In the genomic region with DNA sequence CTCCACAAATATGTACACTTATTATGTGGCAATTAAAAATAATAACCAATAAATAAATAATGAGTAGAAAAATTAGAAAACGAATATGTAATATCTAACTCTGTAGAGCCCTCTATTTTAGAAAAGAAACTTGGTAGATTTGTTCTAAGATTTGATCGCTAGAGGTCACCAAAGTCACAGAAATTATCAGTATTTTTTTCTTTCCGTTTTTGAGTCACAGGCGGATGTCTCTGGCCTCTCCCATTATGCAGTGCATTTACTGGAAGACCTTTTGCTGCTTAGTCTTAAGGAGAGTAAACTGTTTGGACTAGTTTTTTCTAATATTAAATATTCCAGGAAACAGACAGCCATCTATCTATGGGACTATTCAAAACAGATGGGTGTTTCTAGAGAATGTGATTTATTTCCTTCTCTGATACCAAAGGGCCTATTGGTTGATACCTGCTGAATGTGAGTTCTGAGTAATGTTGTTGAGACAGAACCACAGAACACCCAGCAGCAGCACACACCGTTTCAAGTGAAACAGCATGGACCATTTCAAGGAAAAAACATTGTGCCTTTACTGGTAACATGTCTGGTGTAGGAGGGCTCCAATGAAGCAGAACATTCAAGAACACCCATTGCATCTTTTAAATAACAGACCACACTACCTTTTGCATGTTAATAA, we compare ENCODE assay signal across 9 cellular contexts. TPM values are rescaled to one million over a fixed set of nuclear protein-coding genes. Genes with fewer than 3 reads are reported as not detected.
A peak's percentile ranks its signal among the peaks of the same experiment; 100 is the strongest.
DNase-seq lines count a peak whose midpoint lies in the region; ATAC-seq and TF ChIP-seq lines count a peak whose summit lies in the region.
"Had no signal": no experiment of that assay in that cellular context is flagged by ENCODE, and none has a peak within 500 bp of the region (broad histone marks: within the 10 kb centered on the region; RNA-seq: fewer than 3 reads in every experiment).

No MANE protein-coding gene starts in this region.

- no peaks in the 10 kb centered on the region for H3K36me3 Mint-ChIP-seq in activated naive CD4-positive, alpha-beta T cell treated with anti-CD3 and anti-CD28 coated beads for 36 hours (ENCODE audit: low read depth)
- H3K36me3 Mint-ChIP-seq in MCF 10A (ENCODE audit: insufficient read depth, unreplicated experiment) (no peaks in the 10 kb centered on the region), type B pancreatic cell (no peaks in the 10 kb centered on the region)

- DNase-seq in activated naive CD4-positive, alpha-beta T cell treated with anti-CD3 and anti-CD28 coated beads for 36 hours: peak; percentile 32
- DNase-seq in activated naive CD4-positive, alpha-beta T cell treated with anti-CD3 and anti-CD28 coated beads, Interleukin-2, amount 50 U/mL, for 16 hours: no peak
- DNase-seq in OCI-LY7 (ENCODE audit: low spot score): peak; percentile 54
- peak; percentile 66 for DNase-seq in MCF 10A (ENCODE audit: unreplicated experiment)
- peak; percentile 67 for DNase-seq in kidney glomerular epithelial cell (lab: John Stamatoyannopoulos, UW)
- no peak for DNase-seq in type B pancreatic cell (ENCODE audit: extremely low spot score, unreplicated experiment)

- peak overlapping the region; percentile 24 for H3K27ac Mint-ChIP-seq in activated naive CD4-positive, alpha-beta T cell treated with anti-CD3 and anti-CD28 coated beads for 36 hours
- H3K27ac Mint-ChIP-seq in MCF 10A (ENCODE audit: low read depth, unreplicated experiment) (no peak overlapping the region), type B pancreatic cell (no peak overlapping the region)

- H3K4me3 Mint-ChIP-seq in activated naive CD4-positive, alpha-beta T cell treated with anti-CD3 and anti-CD28 coated beads for 36 hours: no peak overlapping the region
- H3K4me3 Mint-ChIP-seq in MCF 10A (ENCODE audit: unreplicated experiment) (no peak overlapping the region), type B pancreatic cell (no peak overlapping the region)

- ATAC-seq in GM21447 (IDR thresholded peaks at IDR 0.05; ENCODE audit: unreplicated experiment): peak; percentile 81
- ATAC-seq in HG03575 (IDR thresholded peaks at IDR 0.05; ENCODE audit: extremely low read depth, insufficient number of reproducible peaks, low FRiP score, unreplicated experiment): peak; percentile 88

- no peak overlapping the region; the same call in 1 of the 2 replicates for H2AFZ ChIP-seq in OCI-LY7 (ENCODE audit: low read length)

- H3K27ac ChIP-seq in OCI-LY7 (ENCODE audit: low read depth, low read length, poor library complexity, severe bottlenecking): no peak overlapping the region

- BruUV-seq in OCI-LY7 (replicated peaks; lab: Mats Ljungman, UMichigan) (no TSS peak), MCF 10A (replicated peaks; lab: Mats Ljungman, UMichigan) (no TSS peak)

- no peaks in the 10 kb centered on the region for H3K4me1 ChIP-seq in OCI-LY7 (ENCODE audit: insufficient read depth, low read length, poor library complexity, severe bottlenecking)
- H3K4me1 ChIP-seq: HAP-1 had no signal

- POLR2A ChIA-PET in OCI-LY7 (lab: Charles Lee): no interaction called here
- POLR2A ChIA-PET in MCF 10A (lab: Yijun Ruan, JAX): interaction anchor here (1.2 kb wide), 1 partner anchor 924 kb away, joined by 5 read pairs; the partner anchor contains the start of genes ABCE1 and ANAPC10

- H3K27me3 Mint-ChIP-seq in activated naive CD4-positive, alpha-beta T cell treated with anti-CD3 and anti-CD28 coated beads for 36 hours (ENCODE audit: low read depth): peaks cover 4% of the 10 kb centered on the region
- H3K27me3 Mint-ChIP-seq in MCF 10A (ENCODE audit: insufficient read depth, unreplicated experiment) (no peaks in the 10 kb centered on the region), type B pancreatic cell (peaks cover 2% of the 10 kb centered on the region)

- H3K4me3 ChIP-seq in OCI-LY7 (ENCODE audit: low read depth, low read length, poor library complexity, severe bottlenecking): no peak overlapping the region
- H3K4me3 ChIP-seq: HAP-1 had no signal

- H3K4me2 ChIP-seq in OCI-LY7 (ENCODE audit: low read length): no peak overlapping the region

- H4K20me1 ChIP-seq in OCI-LY7 (ENCODE audit: insufficient read depth, low read length): no peaks in the 10 kb centered on the region; the same call in 1 of the 2 replicates

- no peaks in the 10 kb centered on the region for H3K79me2 ChIP-seq in OCI-LY7 (ENCODE audit: insufficient read depth, low read depth, low read length)

- no peaks in the 10 kb centered on the region for H3K36me3 ChIP-seq in OCI-LY7 (ENCODE audit: insufficient read depth, low read length)
- H3K36me3 ChIP-seq: HAP-1 had no signal

- peaks cover 15% of the 10 kb centered on the region for H3K4me1 Mint-ChIP-seq in activated naive CD4-positive, alpha-beta T cell treated with anti-CD3 and anti-CD28 coated beads for 36 hours (ENCODE audit: low read depth)
- H3K4me1 Mint-ChIP-seq in MCF 10A (ENCODE audit: insufficient read depth, unreplicated experiment): peaks cover 6% of the 10 kb centered on the region
- peaks cover 20% of the 10 kb centered on the region for H3K4me1 Mint-ChIP-seq in type B pancreatic cell (ENCODE audit: unreplicated experiment)

- CTCF ChIA-PET in activated naive CD4-positive, alpha-beta T cell treated with anti-CD3 and anti-CD28 coated beads for 36 hours (lab: Charles Lee): interaction anchor here (0.9 to 1.2 kb wide), 3 partner anchors 18 to 1435 kb away, joined by 3 read pairs; no protein-coding TSS in a partner anchor
- CTCF ChIA-PET in OCI-LY7 (lab: Charles Lee; ENCODE audit: unreplicated experiment): no interaction called here
- CTCF ChIA-PET in MCF 10A (lab: Yijun Ruan, JAX): interaction anchor here (0.6 to 1.7 kb wide), 20 partner anchors 60 to 1059 kb away, joined by 3 to 11 read pairs (median 4); partner anchors contain the start of genes ABCE1 and ANAPC10

- intact Hi-C loops in activated naive CD4-positive, alpha-beta T cell treated with anti-CD3 and anti-CD28 coated beads for 36 hours (cut with micrococcal nuclease): loop anchor here (1.0 to 10.0 kb wide), 12 partner anchors 180 to 1760 kb away; partner anchors contain the start of genes ABCE1, ANAPC10, HHIP and ZNF827
- intact Hi-C loops in OCI-LY7 (cut with micrococcal nuclease; ENCODE audit: unreplicated experiment): loop anchor here (10.0 kb wide), 3 partner anchors 400 to 1440 kb away; partner anchors contain the start of gene MMAA
- intact Hi-C loops in MCF 10A (cut with micrococcal nuclease): loop anchor here (1.0 to 10.0 kb wide), 6 partner anchors 400 to 1435 kb away; no protein-coding TSS in a partner anchor

- no peaks in the 10 kb centered on the region for H3K9me3 Mint-ChIP-seq in activated naive CD4-positive, alpha-beta T cell treated with anti-CD3 and anti-CD28 coated beads for 36 hours
- H3K9me3 Mint-ChIP-seq in MCF 10A (ENCODE audit: unreplicated experiment) (no peaks in the 10 kb centered on the region), type B pancreatic cell (no peaks in the 10 kb centered on the region)

- TF ChIP-seq CTCF in OCI-LY7 (conservative IDR thresholded peaks at IDR 0.05; ENCODE audit: low read length): peak; percentile 81
- TF ChIP-seq CTCF in MCF 10A (IDR thresholded peaks at IDR 0.05; ENCODE audit: unreplicated experiment): peak; percentile 69
- TF ChIP-seq CTCF in type B pancreatic cell (conservative IDR thresholded peaks at IDR 0.05): peak; percentile 81

- H3K9me3 ChIP-seq in OCI-LY7 (ENCODE audit: low read length): no peaks in the 10 kb centered on the region
- H3K9me3 ChIP-seq: HAP-1 had no signal

- H3K9me2 ChIP-seq in OCI-LY7 (ENCODE audit: insufficient read depth, low read length): no peaks in the 10 kb centered on the region

RNA-seq across cellular contexts. Expression of gene GYPA, which starts 34.0 kb away (rescaled TPM):
- not detected for total RNA-seq in activated naive CD4-positive, alpha-beta T cell treated with anti-CD3 and anti-CD28 coated beads for 36 hours
- not detected in 2 replicates for total RNA-seq in OCI-LY7 (2014; rRNA removed; shearing (Covaris generic))
- total RNA-seq in OCI-LY7 (2022): not detected in 2 replicates
- total RNA-seq in MCF 10A (2022): not detected in 2 replicates
- total RNA-seq in type B pancreatic cell (ENCODE audit: low replicate concordance): not detected in 2 replicates

Comparison
In these comparisons a context has a peak if more than half of its experiments do, and no peak if none do; other contexts are left out.
1. DNase-seq: peak in activated naive CD4-positive, alpha-beta T cell treated with anti-CD3 and anti-CD28 coated beads for 36 hours (single experiment), OCI-LY7 (single experiment), MCF 10A (single experiment) and kidney glomerular epithelial cell (single experiment); none in activated naive CD4-positive, alpha-beta T cell treated with anti-CD3 and anti-CD28 coated beads, Interleukin-2, amount 50 U/mL, for 16 hours (single experiment) and type B pancreatic cell (single experiment).
2. Peak in every context shown above with its lines, with median percentiles within 50 percentile points of each other: CTCF ChIP-seq.